15 cellular contexts compared by ENCODE assay signal in the genomic region with DNA sequence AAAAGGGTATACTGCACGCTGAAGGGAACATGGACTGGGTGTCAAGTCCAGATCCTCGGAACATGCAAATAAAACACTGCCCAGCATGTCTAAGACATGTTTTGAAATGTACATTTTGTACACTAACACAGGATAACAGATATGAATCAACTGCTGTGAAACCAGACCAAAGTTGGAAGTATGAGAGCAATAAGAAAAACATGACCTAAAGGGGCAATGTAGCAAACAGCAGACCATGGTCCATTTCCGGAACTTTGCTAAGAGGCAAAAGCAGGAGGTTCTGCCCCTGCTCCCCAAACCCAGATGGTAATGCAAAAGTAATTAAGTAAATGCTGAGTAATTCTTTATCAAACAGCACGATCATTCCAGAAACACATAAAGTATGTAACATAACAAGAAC.
DNase-seq lines count a peak whose midpoint lies in the region; ATAC-seq, FAIRE-seq and TF ChIP-seq lines count a peak whose summit lies in the region.
"Had no signal": no experiment of that assay in that cellular context is flagged by ENCODE, and none has a peak within 500 bp of the region (broad histone marks: within the 10 kb centered on the region; RNA-seq: fewer than 3 reads in every experiment).

No MANE protein-coding gene starts in this region.

- FAIRE-seq in K562 (lab: Jason Lieb, UNC) (no peak), keratinocyte (lab: Jason Lieb, UNC) (no peak)
- FAIRE-seq: GM12878, H54 had no signal

- H3K18ac ChIP-seq in IMR-90 (ENCODE audit: low read depth, low read length), result peak overlapping the region; percentile 37; the same call in 1 of the 2 replicates

- no peak overlapping the region for H4K5ac ChIP-seq in IMR-90 (ENCODE audit: low read depth, low read length)

- DNase-seq in EH (ENCODE audit: low read depth) (peak; percentile 11), IMR-90 (no peak), K562 (ENCODE audit: extremely low read depth in 1 of 4, low spot score in 3 of 4) (no peak), keratinocyte (ENCODE audit: low read depth, low spot score) (no peak), AG20443 (ENCODE audit: low spot score) (no peak), BE2C (no peak), GM13976 (ENCODE audit: low spot score) (no peak)
- DNase-seq: 8988T; C1 segment of cervical spinal cord; Calu3; CD4-positive, alpha-beta T cell had no signal

- TF ChIP-seq POLR2A in IMR-90 (IDR thresholded peaks at IDR 0.05; ENCODE audit: low read depth, low read length) (no peak), K562 (conservative IDR thresholded peaks at IDR 0.05) (no peak)

- no peak overlapping the region for H3K14ac ChIP-seq in IMR-90 (replicated peaks; ENCODE audit: low read depth, low read length)

- H3K23ac ChIP-seq in IMR-90 (ENCODE audit: low read depth, low read length), result no peak overlapping the region

- H3K9me1 ChIP-seq in IMR-90 (ENCODE audit: insufficient read depth, low read length) (no peaks in the 10 kb centered on the region), K562 (ENCODE audit: control insufficient read depth, insufficient read depth, low read length) (no peaks in the 10 kb centered on the region), keratinocyte (ENCODE audit: control insufficient read depth, extremely low read depth, insufficient read depth, low read length) (no peaks in the 10 kb centered on the region)

- POLR2A ChIA-PET in IMR-90 (lab: Charles Lee; ENCODE audit: unreplicated experiment), result no interaction called here
- POLR2A ChIA-PET in K562 (lab: Yijun Ruan, JAX), result no interaction called here

- no peak overlapping the region for H3K4me2 ChIP-seq in IMR-90 (ENCODE audit: low read depth, low read length)
- no peak overlapping the region for H3K4me2 ChIP-seq in K562 (ENCODE audit: insufficient read depth, low read length)
- no peak overlapping the region for H3K4me2 ChIP-seq in keratinocyte (ENCODE audit: control insufficient read depth, extremely low read depth, insufficient read depth, low read depth, low read length)

- no peak overlapping the region for H4K8ac ChIP-seq in IMR-90 (ENCODE audit: low read depth in 2 of 2, low read length in 2 of 2)

- ATAC-seq in IMR-90 (ENCODE audit: low read depth) (no peak), K562 (no peak), HG03175 (IDR thresholded peaks at IDR 0.05; ENCODE audit: unreplicated experiment) (no peak)
- ATAC-seq: GM12878, HCT116 had no signal

- H3K27me3 ChIP-seq in IMR-90 (ENCODE audit: control insufficient read depth, insufficient read depth, low read length), result no peaks in the 10 kb centered on the region
- no peaks in the 10 kb centered on the region for H3K27me3 ChIP-seq in K562 (ENCODE audit: control insufficient read depth in 2 of 2, insufficient read depth in 2 of 2, low read length in 2 of 2)
- H3K27me3 ChIP-seq in keratinocyte (ENCODE audit: control insufficient read depth, extremely low read depth, insufficient read depth, low read length), result no peaks in the 10 kb centered on the region
- no peaks in the 10 kb centered on the region for H3K27me3 ChIP-seq in BE2C

- H3K36me3 ChIP-seq in IMR-90 (ENCODE audit: control insufficient read depth, insufficient read depth, low read length) (no peaks in the 10 kb centered on the region), K562 (ENCODE audit: control insufficient read depth, insufficient read depth, low read length) (no peaks in the 10 kb centered on the region), keratinocyte (ENCODE audit: control insufficient read depth in 2 of 2, extremely low read depth in 1 of 2, insufficient read depth in 2 of 2, low read length in 2 of 2) (no peaks in the 10 kb centered on the region), BE2C (no peaks in the 10 kb centered on the region)

- H3K4me3 ChIP-seq in IMR-90 (ENCODE audit: insufficient read depth, low read depth, low read length), result no peak overlapping the region
- no peak overlapping the region for H3K4me3 ChIP-seq in K562
- no peak overlapping the region for H3K4me3 ChIP-seq in keratinocyte (ENCODE audit: control insufficient read depth in 2 of 3, extremely low read depth in 1 of 3, insufficient read depth in 2 of 3, low read depth in 1 of 3, low read length in 3 of 3)
- no peak overlapping the region for H3K4me3 ChIP-seq in BE2C (ENCODE audit: low read depth, low read length)
- H3K4me3 ChIP-seq: GM12878 had no signal

- no peaks in the 10 kb centered on the region for H3K79me1 ChIP-seq in IMR-90 (ENCODE audit: low read depth in 1 of 2, low read length in 2 of 2)

- H3K4ac ChIP-seq in IMR-90 (ENCODE audit: low read depth, low read length), result no peak overlapping the region

- H2AK5ac ChIP-seq in IMR-90 (ENCODE audit: low read depth, low read length), result no peak overlapping the region

- CTCF ChIA-PET in IMR-90 (lab: Yijun Ruan, JAX) (no interaction called here), K562 (lab: Yijun Ruan, JAX; ENCODE audit: low intra/inter-chr PET ratio) (no interaction called here)

- no CpG with 5 or more reads among the region's 4 CpGs for WGBS in IMR-90 (ENCODE audit: extremely low coverage in 2 of 2, insufficient read length in 1 of 2), 2 experiments
- 76% methylated on average over 4 of the region's 4 CpGs for WGBS in K562 (ENCODE audit: insufficient coverage, low coverage, missing lambda C conversion rate)

- no peak overlapping the region for H2BK20ac ChIP-seq in IMR-90 (ENCODE audit: low read depth, low read length)

- BruUV-seq in IMR-90 (replicated peaks; lab: Mats Ljungman, UMichigan) (no TSS peak), K562 (replicated peaks; lab: Mats Ljungman, UMichigan) (no TSS peak)

- no peak overlapping the region for H2BK15ac ChIP-seq in IMR-90 (ENCODE audit: low read depth, low read length)

- H2BK5ac ChIP-seq in IMR-90 (ENCODE audit: low read depth, low read length, poor library complexity, severe bottlenecking), result no peak overlapping the region

- no peak overlapping the region for H2BK120ac ChIP-seq in IMR-90 (ENCODE audit: low read depth, low read length)

- H3K56ac ChIP-seq in IMR-90 (ENCODE audit: extremely low read depth, insufficient read depth, low read length), result no peak overlapping the region

- no peak overlapping the region for H2AFZ ChIP-seq in IMR-90 (replicated peaks; ENCODE audit: low read length, poor library complexity)
- no peak overlapping the region for H2AFZ ChIP-seq in K562 (ENCODE audit: low read depth, low read length)
- peak overlapping the region; percentile 49 for H2AFZ ChIP-seq in keratinocyte (ENCODE audit: control insufficient read depth, low read length)

- TF ChIP-seq RAD21 in IMR-90 (IDR thresholded peaks at IDR 0.05; ENCODE audit: low read length), result no peak
- TF ChIP-seq RAD21 in K562 (CRISPR knock-in tag; conservative IDR thresholded peaks at IDR 0.05 in 1 of 2, IDR thresholded peaks at IDR 0.05 in 1 of 2), result no peak

- no peak for TF ChIP-seq CTCF in IMR-90 (conservative IDR thresholded peaks at IDR 0.05; ENCODE audit: low read depth, low read length)
- no peak for TF ChIP-seq CTCF in K562 (IDR thresholded peaks at IDR 0.05 in 2 of 3, conservative IDR thresholded peaks at IDR 0.05 in 1 of 3; ENCODE audit: insufficient read depth in 2 of 3, low read depth in 1 of 3, low read length in 3 of 3)
- TF ChIP-seq CTCF in keratinocyte (optimal IDR thresholded peaks at IDR 0.05 in 1 of 3, IDR thresholded peaks at IDR 0.05 in 1 of 3, conservative IDR thresholded peaks at IDR 0.05 in 1 of 3; ENCODE audit: extremely low read depth in 1 of 3, insufficient read depth in 2 of 3, low read length in 3 of 3), result no peak
- no peak for TF ChIP-seq CTCF in BE2C (IDR thresholded peaks at IDR 0.05; ENCODE audit: low read depth, low read length)
- no peak for TF ChIP-seq CTCF in GM13976 (IDR thresholded peaks at IDR 0.05; ENCODE audit: borderline replicate concordance, control extremely low read depth, extremely low read depth, insufficient read depth, missing control alignments)

- H3K27ac ChIP-seq in IMR-90 (ENCODE audit: insufficient read depth, low read length) (no peak overlapping the region), K562 (ENCODE audit: extremely low read depth, low read depth, low read length) (no peak overlapping the region), keratinocyte (ENCODE audit: control insufficient read depth, insufficient read depth, low read length) (no peak overlapping the region)

- H2AK9ac ChIP-seq in IMR-90 (replicated peaks; ENCODE audit: low read depth, low read length, poor library complexity), result no peak overlapping the region

- H3K9ac ChIP-seq in IMR-90 (ENCODE audit: low read depth, low read length) (no peak overlapping the region), K562 (ENCODE audit: insufficient read depth in 1 of 2, low read depth in 2 of 2, low read length in 2 of 2) (no peak overlapping the region), keratinocyte (ENCODE audit: control insufficient read depth, extremely low read depth, insufficient read depth, low read length) (no peak overlapping the region)

- H4K20me1 ChIP-seq in IMR-90 (ENCODE audit: insufficient read depth, low read length) (no peaks in the 10 kb centered on the region), K562 (replicated peaks; ENCODE audit: control insufficient read depth, insufficient read depth, low read length) (0 out of 2 replicates have a peak, but pooled peaks cover 3% of the 10 kb centered on the region), keratinocyte (ENCODE audit: control insufficient read depth, extremely low read depth, insufficient read depth, low read length) (no peaks in the 10 kb centered on the region)

- intact Hi-C loops in IMR-90 (cut with micrococcal nuclease) (no loop called here), K562 (cut with micrococcal nuclease) (no loop called here)

- in situ Hi-C loops in IMR-90 (cut with MboI; ENCODE audit: low sequenced_read_pairs) (no loop called here), K562 (cut with MboI) (no loop called here), GM13976 (cut with MboI; ENCODE audit: low sequenced_read_pairs, unreplicated experiment) (no loop called here)

- H3K79me2 ChIP-seq in K562 (ENCODE audit: control insufficient read depth, insufficient read depth, low read length), result no peaks in the 10 kb centered on the region
- H3K79me2 ChIP-seq in keratinocyte (ENCODE audit: control insufficient read depth, insufficient read depth, low read length), result no peaks in the 10 kb centered on the region

- dilution Hi-C loops in IMR-90 (cut with HindIII; ENCODE audit: low sequenced_read_pairs, unreplicated experiment) (no loop called here), keratinocyte (cut with MboI; ENCODE audit: extremely low pct_ligation_motif_present, low sequenced_read_pairs) (no loop called here)

- no peaks in the 10 kb centered on the region; the same call in 1 of the 2 replicates for H3K4me1 ChIP-seq in IMR-90 (ENCODE audit: control insufficient read depth, insufficient read depth, low read length)
- no peaks in the 10 kb centered on the region; a peak in 2 of 5 replicates for H3K4me1 ChIP-seq in K562 (replicated peaks in 1 of 2; ENCODE audit: control insufficient read depth in 2 of 2, insufficient read depth in 2 of 2, low read length in 2 of 2)
- peaks cover 26% of the 10 kb centered on the region for H3K4me1 ChIP-seq in keratinocyte (ENCODE audit: control insufficient read depth, extremely low read depth, insufficient read depth, low read length)
- H3K4me1 ChIP-seq in BE2C, result no peaks in the 10 kb centered on the region

- H3K9me3 ChIP-seq in IMR-90 (ENCODE audit: control insufficient read depth, insufficient read depth, low read length) (no peaks in the 10 kb centered on the region), K562 (replicated peaks; ENCODE audit: control insufficient read depth, insufficient read depth, low read depth, low read length) (no peaks in the 10 kb centered on the region), keratinocyte (ENCODE audit: control insufficient read depth, low read depth, low read length) (no peaks in the 10 kb centered on the region), BE2C (no peaks in the 10 kb centered on the region)

- no peak for TF ChIP-seq EP300 in K562 (IDR thresholded peaks at IDR 0.05; ENCODE audit: low read length)

- H4K91ac ChIP-seq in IMR-90 (ENCODE audit: insufficient read depth, low read depth, low read length), result no peak overlapping the region
